ENCODE assay signal across 2 cellular contexts in genomic region chr13:99972190-99972731, GRCh38.
TF ChIP-seq lines count a peak whose summit lies in the region.

No MANE protein-coding gene starts in this region.

TF ChIP-seq in WTC11, 78 proteins besides CTCF, POLR2A, EP300 and RAD21 (continues in another document):
- no peak for TF ChIP-seq IRF2 (CRISPR knock-in tag; IDR thresholded peaks at IDR 0.05; ENCODE audit: borderline replicate concordance, low read depth)
- peak; percentile 6; the same call in 1 of the 2 replicates for TF ChIP-seq ETV6 (CRISPR knock-in tag; IDR thresholded peaks at IDR 0.05)
- TF ChIP-seq NFYB (CRISPR knock-in tag; conservative IDR thresholded peaks at IDR 0.05; ENCODE audit: low read depth), result no peak
- no peak for TF ChIP-seq ESRRA (CRISPR knock-in tag; IDR thresholded peaks at IDR 0.05; ENCODE audit: borderline replicate concordance)
- no peak for TF ChIP-seq HMGA2 (CRISPR knock-in tag; IDR thresholded peaks at IDR 0.05)
- TF ChIP-seq E2F5 (CRISPR knock-in tag; IDR thresholded peaks at IDR 0.05), result no peak; the same call in 1 of the 2 replicates
- TF ChIP-seq ATF3 (CRISPR knock-in tag; conservative IDR thresholded peaks at IDR 0.05), result no peak
- no peak for TF ChIP-seq SP1 (CRISPR knock-in tag; conservative IDR thresholded peaks at IDR 0.05)
- no peak for TF ChIP-seq CREM (CRISPR knock-in tag; IDR thresholded peaks at IDR 0.05)
- TF ChIP-seq ZBTB21 (CRISPR knock-in tag; IDR thresholded peaks at IDR 0.05; ENCODE audit: borderline replicate concordance), result no peak
- TF ChIP-seq KAT7 (CRISPR knock-in tag; IDR thresholded peaks at IDR 0.05; ENCODE audit: borderline replicate concordance), result 0 out of 2 replicates have a peak, but pooled peaks have one; percentile 15
- TF ChIP-seq ATF1 (CRISPR knock-in tag; IDR thresholded peaks at IDR 0.05), result peak; percentile 16; the same call in 1 of the 2 replicates
- TF ChIP-seq, protein P1, sequence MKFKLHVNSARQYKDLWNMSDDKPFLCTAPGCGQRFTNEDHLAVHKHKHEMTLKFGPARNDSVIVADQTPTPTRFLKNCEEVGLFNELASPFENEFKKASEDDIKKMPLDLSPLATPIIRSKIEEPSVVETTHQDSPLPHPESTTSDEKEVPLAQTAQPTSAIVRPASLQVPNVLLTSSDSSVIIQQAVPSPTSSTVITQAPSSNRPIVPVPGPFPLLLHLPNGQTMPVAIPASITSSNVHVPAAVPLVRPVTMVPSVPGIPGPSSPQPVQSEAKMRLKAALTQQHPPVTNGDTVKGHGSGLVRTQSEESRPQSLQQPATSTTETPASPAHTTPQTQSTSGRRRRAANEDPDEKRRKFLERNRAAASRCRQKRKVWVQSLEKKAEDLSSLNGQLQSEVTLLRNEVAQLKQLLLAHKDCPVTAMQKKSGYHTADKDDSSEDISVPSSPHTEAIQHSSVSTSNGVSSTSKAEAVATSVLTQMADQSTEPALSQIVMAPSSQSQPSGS (CRISPR knock-in tag; IDR thresholded peaks at IDR 0.05; ENCODE audit: borderline replicate concordance, low read depth), result 0 out of 2 replicates have a peak, but pooled peaks have one; percentile 1
- TF ChIP-seq E2F1 (CRISPR knock-in tag; IDR thresholded peaks at IDR 0.05), result no peak
- TF ChIP-seq NR2C2 (CRISPR knock-in tag; IDR thresholded peaks at IDR 0.05), result no peak
- TF ChIP-seq, protein P2, sequence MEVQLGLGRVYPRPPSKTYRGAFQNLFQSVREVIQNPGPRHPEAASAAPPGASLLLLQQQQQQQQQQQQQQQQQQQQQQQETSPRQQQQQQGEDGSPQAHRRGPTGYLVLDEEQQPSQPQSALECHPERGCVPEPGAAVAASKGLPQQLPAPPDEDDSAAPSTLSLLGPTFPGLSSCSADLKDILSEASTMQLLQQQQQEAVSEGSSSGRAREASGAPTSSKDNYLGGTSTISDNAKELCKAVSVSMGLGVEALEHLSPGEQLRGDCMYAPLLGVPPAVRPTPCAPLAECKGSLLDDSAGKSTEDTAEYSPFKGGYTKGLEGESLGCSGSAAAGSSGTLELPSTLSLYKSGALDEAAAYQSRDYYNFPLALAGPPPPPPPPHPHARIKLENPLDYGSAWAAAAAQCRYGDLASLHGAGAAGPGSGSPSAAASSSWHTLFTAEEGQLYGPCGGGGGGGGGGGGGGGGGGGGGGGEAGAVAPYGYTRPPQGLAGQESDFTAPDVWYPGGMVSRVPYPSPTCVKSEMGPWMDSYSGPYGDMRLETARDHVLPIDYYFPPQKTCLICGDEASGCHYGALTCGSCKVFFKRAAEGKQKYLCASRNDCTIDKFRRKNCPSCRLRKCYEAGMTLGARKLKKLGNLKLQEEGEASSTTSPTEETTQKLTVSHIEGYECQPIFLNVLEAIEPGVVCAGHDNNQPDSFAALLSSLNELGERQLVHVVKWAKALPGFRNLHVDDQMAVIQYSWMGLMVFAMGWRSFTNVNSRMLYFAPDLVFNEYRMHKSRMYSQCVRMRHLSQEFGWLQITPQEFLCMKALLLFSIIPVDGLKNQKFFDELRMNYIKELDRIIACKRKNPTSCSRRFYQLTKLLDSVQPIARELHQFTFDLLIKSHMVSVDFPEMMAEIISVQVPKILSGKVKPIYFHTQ (CRISPR knock-in tag; IDR thresholded peaks at IDR 0.05), result no peak
- no peak for TF ChIP-seq ZNF416 (CRISPR knock-in tag; IDR thresholded peaks at IDR 0.05)

TF ChIP-seq in HepG2, 621 proteins besides CTCF, POLR2A, EP300 and RAD21:
- TF ChIP-seq MEIS1 (CRISPR knock-in tag; IDR thresholded peaks at IDR 0.05; ENCODE audit: borderline replicate concordance) (no peak), ZNF343 (CRISPR knock-in tag; IDR thresholded peaks at IDR 0.05) (no peak), REPIN1 (CRISPR knock-in tag; IDR thresholded peaks at IDR 0.05; ENCODE audit: borderline replicate concordance, low read depth) (no peak), ZNF670 (CRISPR knock-in tag; IDR thresholded peaks at IDR 0.05; ENCODE audit: borderline replicate concordance) (no peak), MED1 (CRISPR knock-in tag; IDR thresholded peaks at IDR 0.05) (no peak), NFIB (CRISPR knock-in tag; IDR thresholded peaks at IDR 0.05; ENCODE audit: borderline replicate concordance) (no peak), ZNF503 (CRISPR knock-in tag; IDR thresholded peaks at IDR 0.05) (no peak), ZNF367 (CRISPR knock-in tag; IDR thresholded peaks at IDR 0.05; ENCODE audit: borderline replicate concordance) (no peak), SAFB2 (CRISPR knock-in tag; IDR thresholded peaks at IDR 0.05; ENCODE audit: borderline replicate concordance, low read depth) (no peak), ZNF12 (CRISPR knock-in tag; IDR thresholded peaks at IDR 0.05) (no peak), ZNF333 (CRISPR knock-in tag; IDR thresholded peaks at IDR 0.05; ENCODE audit: borderline replicate concordance) (no peak)
- TF ChIP-seq, protein P3, sequence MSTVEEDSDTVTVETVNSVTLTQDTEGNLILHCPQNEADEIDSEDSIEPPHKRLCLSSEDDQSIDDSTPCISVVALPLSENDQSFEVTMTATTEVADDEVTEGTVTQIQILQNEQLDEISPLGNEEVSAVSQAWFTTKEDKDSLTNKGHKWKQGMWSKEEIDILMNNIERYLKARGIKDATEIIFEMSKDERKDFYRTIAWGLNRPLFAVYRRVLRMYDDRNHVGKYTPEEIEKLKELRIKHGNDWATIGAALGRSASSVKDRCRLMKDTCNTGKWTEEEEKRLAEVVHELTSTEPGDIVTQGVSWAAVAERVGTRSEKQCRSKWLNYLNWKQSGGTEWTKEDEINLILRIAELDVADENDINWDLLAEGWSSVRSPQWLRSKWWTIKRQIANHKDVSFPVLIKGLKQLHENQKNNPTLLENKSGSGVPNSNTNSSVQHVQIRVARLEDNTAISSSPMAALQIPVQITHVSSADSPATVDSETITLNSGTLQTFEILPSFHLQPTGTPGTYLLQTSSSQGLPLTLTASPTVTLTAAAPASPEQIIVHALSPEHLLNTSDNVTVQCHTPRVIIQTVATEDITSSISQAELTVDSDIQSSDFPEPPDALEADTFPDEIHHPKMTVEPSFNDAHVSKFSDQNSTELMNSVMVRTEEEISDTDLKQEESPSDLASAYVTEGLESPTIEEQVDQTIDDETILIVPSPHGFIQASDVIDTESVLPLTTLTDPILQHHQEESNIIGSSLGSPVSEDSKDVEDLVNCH (CRISPR knock-in tag; IDR thresholded peaks at IDR 0.05), result no peak
- TF ChIP-seq, protein P4, sequence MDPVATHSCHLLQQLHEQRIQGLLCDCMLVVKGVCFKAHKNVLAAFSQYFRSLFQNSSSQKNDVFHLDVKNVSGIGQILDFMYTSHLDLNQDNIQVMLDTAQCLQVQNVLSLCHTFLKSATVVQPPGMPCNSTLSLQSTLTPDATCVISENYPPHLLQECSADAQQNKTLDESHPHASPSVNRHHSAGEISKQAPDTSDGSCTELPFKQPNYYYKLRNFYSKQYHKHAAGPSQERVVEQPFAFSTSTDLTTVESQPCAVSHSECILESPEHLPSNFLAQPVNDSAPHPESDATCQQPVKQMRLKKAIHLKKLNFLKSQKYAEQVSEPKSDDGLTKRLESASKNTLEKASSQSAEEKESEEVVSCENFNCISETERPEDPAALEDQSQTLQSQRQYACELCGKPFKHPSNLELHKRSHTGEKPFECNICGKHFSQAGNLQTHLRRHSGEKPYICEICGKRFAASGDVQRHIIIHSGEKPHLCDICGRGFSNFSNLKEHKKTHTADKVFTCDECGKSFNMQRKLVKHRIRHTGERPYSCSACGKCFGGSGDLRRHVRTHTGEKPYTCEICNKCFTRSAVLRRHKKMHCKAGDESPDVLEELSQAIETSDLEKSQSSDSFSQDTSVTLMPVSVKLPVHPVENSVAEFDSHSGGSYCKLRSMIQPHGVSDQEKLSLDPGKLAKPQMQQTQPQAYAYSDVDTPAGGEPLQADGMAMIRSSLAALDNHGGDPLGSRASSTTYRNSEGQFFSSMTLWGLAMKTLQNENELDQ (CRISPR knock-in tag; IDR thresholded peaks at IDR 0.05; ENCODE audit: borderline replicate concordance), result no peak
- TF ChIP-seq, protein P5, sequence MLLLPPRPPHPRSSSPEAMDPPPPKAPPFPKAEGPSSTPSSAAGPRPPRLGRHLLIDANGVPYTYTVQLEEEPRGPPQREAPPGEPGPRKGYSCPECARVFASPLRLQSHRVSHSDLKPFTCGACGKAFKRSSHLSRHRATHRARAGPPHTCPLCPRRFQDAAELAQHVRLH (CRISPR knock-in tag; IDR thresholded peaks at IDR 0.05; ENCODE audit: borderline replicate concordance, low read depth), result no peak
